Comparison of ENCODE assay signal across 1 cellular context in the genomic region with DNA sequence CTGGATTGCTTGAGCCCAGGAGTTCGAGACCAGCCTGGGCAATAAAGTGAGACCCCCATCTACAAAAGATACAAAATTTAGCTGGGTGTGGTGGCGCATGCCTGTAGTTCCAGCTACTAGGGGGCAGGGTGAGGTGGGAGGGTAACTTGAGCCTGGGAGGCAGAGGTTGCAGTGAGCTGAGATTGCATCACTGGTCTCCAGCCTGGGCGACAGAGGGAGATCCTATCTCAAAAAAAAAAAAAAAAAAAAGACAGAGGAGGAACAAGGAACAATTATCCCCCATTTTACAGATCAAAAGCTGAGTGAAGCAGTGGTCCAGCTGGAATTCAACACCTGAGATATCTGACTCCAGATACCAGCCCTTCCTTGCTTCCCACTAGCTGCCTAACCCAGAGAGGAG.
TF ChIP-seq lines count a peak whose summit lies in the region.

No MANE protein-coding gene starts in this region.

TF ChIP-seq in H1, 55 proteins besides CTCF, POLR2A, EP300 and RAD21:
- peak; percentile 85 for TF ChIP-seq CEBPB (IDR thresholded peaks at IDR 0.05; ENCODE audit: low read depth, low read length)
- no peak for TF ChIP-seq EZH2 (IDR thresholded peaks at IDR 0.05; ENCODE audit: low read depth, low read length, severe bottlenecking)
- 0 out of 2 replicates have a peak, but pooled peaks have one; percentile 46 for TF ChIP-seq JUND (IDR thresholded peaks at IDR 0.05; ENCODE audit: low read length)
